ENCODE assay signal across 14 cellular contexts in genomic region chr1:159077657-159077961, GRCh38. TPM values are rescaled to one million over a fixed set of nuclear protein-coding genes. Genes with fewer than 3 reads are reported as not detected.
DNase-seq lines count a peak whose midpoint lies in the region; ATAC-seq and TF ChIP-seq lines count a peak whose summit lies in the region.
"Had no signal": no experiment of that assay in that cellular context is flagged by ENCODE, and none has a peak within 500 bp of the region (broad histone marks: within the 10 kb centered on the region; RNA-seq: fewer than 3 reads in every experiment).

No MANE protein-coding gene starts in this region.

- H2AFZ ChIP-seq in KMS-11 (ENCODE audit: low read depth) = peak overlapping the region; percentile 83
- no peak overlapping the region for H2AFZ ChIP-seq in osteoblast (ENCODE audit: low read length)

- H3K9me3 Mint-ChIP-seq in activated CD4-positive, alpha-beta T cell treated with anti-CD3 and anti-CD28 coated beads for 36 hours (ENCODE audit: low read depth) = no peaks in the 10 kb centered on the region
- H3K9me3 Mint-ChIP-seq in activated naive CD8-positive, alpha-beta T cell treated with anti-CD3 and anti-CD28 coated beads, Interleukin-2, amount 10 ng/mL, durations not matched to agents 7 days and 5 days = no peaks in the 10 kb centered on the region

- peak overlapping the region; percentile 58 for H3K9ac ChIP-seq in KMS-11

- TF ChIP-seq CTCF in KMS-11 (conservative IDR thresholded peaks at IDR 0.05; ENCODE audit: low read depth, low read length) (no peak), osteoblast (IDR thresholded peaks at IDR 0.05; ENCODE audit: extremely low read depth, low read depth, low read length) (no peak), foreskin fibroblast (IDR thresholded peaks at IDR 0.05; ENCODE audit: low read depth, low read length) (no peak)

- peaks cover 41% of the 10 kb centered on the region for H3K4me1 Mint-ChIP-seq in activated CD4-positive, alpha-beta T cell treated with anti-CD3 and anti-CD28 coated beads for 36 hours
- peaks cover 9% of the 10 kb centered on the region for H3K4me1 Mint-ChIP-seq in activated naive CD8-positive, alpha-beta T cell treated with anti-CD3 and anti-CD28 coated beads, Interleukin-2, amount 10 ng/mL, durations not matched to agents 7 days and 5 days

- H3K4me3 Mint-ChIP-seq in activated CD4-positive, alpha-beta T cell treated with anti-CD3 and anti-CD28 coated beads for 36 hours = peak overlapping the region; percentile 85
- no peak overlapping the region for H3K4me3 Mint-ChIP-seq in activated naive CD8-positive, alpha-beta T cell treated with anti-CD3 and anti-CD28 coated beads, Interleukin-2, amount 10 ng/mL, durations not matched to agents 7 days and 5 days

- H3K9me3 ChIP-seq in osteoblast (ENCODE audit: low read depth, low read length) = no peaks in the 10 kb centered on the region
- H3K9me3 ChIP-seq: tibial artery had no signal

- no peaks in the 10 kb centered on the region for H3K79me2 ChIP-seq in KMS-11 (ENCODE audit: insufficient read depth, low read depth)
- H3K79me2 ChIP-seq in osteoblast (ENCODE audit: insufficient read depth, low read length) = no peaks in the 10 kb centered on the region

- intact Hi-C loops in activated CD4-positive, alpha-beta T cell treated with anti-CD3 and anti-CD28 coated beads for 36 hours (cut with DNase I, micrococcal nuclease) = loop anchor here (1.0 to 10.0 kb wide), 10 partner anchors 12 to 847 kb away; partner anchors contain the start of genes IFI16 (in 1 of the 2), PYHIN1 (in 1 of the 2) and TAGLN2 (in 1 of the 2)

- no peaks in the 10 kb centered on the region for H3K27me3 Mint-ChIP-seq in activated CD4-positive, alpha-beta T cell treated with anti-CD3 and anti-CD28 coated beads for 36 hours
- peaks cover 15% of the 10 kb centered on the region for H3K27me3 Mint-ChIP-seq in activated naive CD8-positive, alpha-beta T cell treated with anti-CD3 and anti-CD28 coated beads, Interleukin-2, amount 10 ng/mL, durations not matched to agents 7 days and 5 days

- no peaks in the 10 kb centered on the region for H4K20me1 ChIP-seq in KMS-11 (ENCODE audit: insufficient read depth)
- H4K20me1 ChIP-seq in osteoblast (ENCODE audit: insufficient read depth, low read length) = no peaks in the 10 kb centered on the region

- peak overlapping the region; percentile 93 for H3K4me2 ChIP-seq in KMS-11
- H3K4me2 ChIP-seq in osteoblast (ENCODE audit: insufficient read depth, low read length) = no peak overlapping the region

- POLR2A ChIA-PET in activated CD4-positive, alpha-beta T cell treated with anti-CD3 and anti-CD28 coated beads for 36 hours (lab: Charles Lee) = interaction anchor here (1.2 to 3.2 kb wide), 9 partner anchors 9 to 954 kb away, joined by 3 to 61 read pairs (median 10); partner anchors contain the start of genes IFI16 and PIGM
- POLR2A ChIA-PET in activated naive CD8-positive, alpha-beta T cell treated with anti-CD3 and anti-CD28 coated beads, Interleukin-2, amount 10 ng/mL, durations not matched to agents 7 days and 5 days (lab: Charles Lee) = interaction anchor here (0.9 kb wide), 1 partner anchor 11 kb away, joined by 3 read pairs; no protein-coding TSS in a partner anchor

- H3K4me1 ChIP-seq in KMS-11 (ENCODE audit: low read depth, poor library complexity, severe bottlenecking) (peaks cover 39% of the 10 kb centered on the region), osteoblast (ENCODE audit: insufficient read depth, low read length) (peaks cover 3% of the 10 kb centered on the region)
- H3K4me1 ChIP-seq: tibial artery had no signal

- ATAC-seq in activated CD4-positive, alpha-beta T cell treated with anti-CD3 and anti-CD28 coated beads for 36 hours = no peak
- no peak for ATAC-seq in activated naive CD8-positive, alpha-beta T cell treated with anti-CD3 and anti-CD28 coated beads, Interleukin-2, amount 10 ng/mL, durations not matched to agents 7 days and 5 days (ENCODE audit: low read depth)
- ATAC-seq in GM19463 (IDR thresholded peaks at IDR 0.05; ENCODE audit: unreplicated experiment) = no peak
- ATAC-seq: Panc1 had no signal

- H3K27ac Mint-ChIP-seq in activated CD4-positive, alpha-beta T cell treated with anti-CD3 and anti-CD28 coated beads for 36 hours = peak overlapping the region; percentile 99
- peak overlapping the region; percentile 91 for H3K27ac Mint-ChIP-seq in activated naive CD8-positive, alpha-beta T cell treated with anti-CD3 and anti-CD28 coated beads, Interleukin-2, amount 10 ng/mL, durations not matched to agents 7 days and 5 days

- no peaks in the 10 kb centered on the region for H3K36me3 ChIP-seq in KMS-11 (ENCODE audit: insufficient read depth)
- no peaks in the 10 kb centered on the region for H3K36me3 ChIP-seq in osteoblast (ENCODE audit: insufficient read depth, low read length)
- H3K36me3 ChIP-seq: tibial artery had no signal

- no peak for DNase-seq in activated CD4-positive, alpha-beta T cell treated with anti-CD3 and anti-CD28 coated beads for 36 hours
- no peak for DNase-seq in activated CD4-positive, alpha-beta T cell treated with anti-CD3 and anti-CD28 coated beads for 4 hours
- no peak for DNase-seq in activated naive CD8-positive, alpha-beta T cell treated with anti-CD3 and anti-CD28 coated beads, Interleukin-2, amount 10 ng/mL, durations not matched to agents 7 days and 5 days
- DNase-seq in osteoblast (ENCODE audit: insufficient read length, low spot score, missing footprints) = no peak
- DNase-seq in mucosa of gallbladder (ENCODE audit: low spot score) = no peak
- DNase-seq in foreskin fibroblast = no peak
- DNase-seq: mesendoderm, NCI-H1092 treated with DMSO at 0.1 percent for 48 hours, posterior cingulate gyrus, tibial artery had no signal

- H3K27me3 ChIP-seq in KMS-11 (ENCODE audit: insufficient read depth, low read depth) = no peaks in the 10 kb centered on the region
- no peaks in the 10 kb centered on the region for H3K27me3 ChIP-seq in osteoblast (ENCODE audit: insufficient read depth, low read length)

- CTCF ChIA-PET in activated CD4-positive, alpha-beta T cell treated with anti-CD3 and anti-CD28 coated beads for 36 hours (lab: Charles Lee) = interaction anchor here (1.0 to 5.4 kb wide), 4 partner anchors 12 to 53 kb away, joined by 3 to 76 read pairs (median 4); no protein-coding TSS in a partner anchor

- H3K27ac ChIP-seq in KMS-11 = peak overlapping the region; percentile 89
- peak overlapping the region; percentile 59 for H3K27ac ChIP-seq in osteoblast (ENCODE audit: low read depth, low read length)
- H3K27ac ChIP-seq: tibial artery had no signal

- peak overlapping the region; percentile 83 for H3K4me3 ChIP-seq in KMS-11 (IDR thresholded peaks at IDR 0.05; ENCODE audit: insufficient read depth, low read depth, low read length)
- no peak overlapping the region for H3K4me3 ChIP-seq in osteoblast (ENCODE audit: insufficient read depth, low read length)
- H3K4me3 ChIP-seq in foreskin fibroblast (ENCODE audit: low read depth in 1 of 2, low read length in 2 of 2) = no peak overlapping the region
- H3K4me3 ChIP-seq: tibial artery had no signal

- peaks cover 13% of the 10 kb centered on the region for H3K36me3 Mint-ChIP-seq in activated CD4-positive, alpha-beta T cell treated with anti-CD3 and anti-CD28 coated beads for 36 hours (ENCODE audit: low read depth)
- H3K36me3 Mint-ChIP-seq in activated naive CD8-positive, alpha-beta T cell treated with anti-CD3 and anti-CD28 coated beads, Interleukin-2, amount 10 ng/mL, durations not matched to agents 7 days and 5 days = no peaks in the 10 kb centered on the region

RNA-seq across cellular contexts. Expression of gene AIM2, which starts 1.0 kb away (rescaled TPM):
- total RNA-seq in activated CD4-positive, alpha-beta T cell treated with anti-CD3 and anti-CD28 coated beads for 36 hours = 10 to 100 TPM; 65.6 to 67.6 TPM
- 1 to 10 TPM; 3.0 to 4.4 TPM for total RNA-seq in activated naive CD8-positive, alpha-beta T cell treated with anti-CD3 and anti-CD28 coated beads, Interleukin-2, amount 10 ng/mL, durations not matched to agents 7 days and 5 days
- 0.59 and 0.72 TPM in 2 replicates for total RNA-seq in osteoblast
- total RNA-seq in mucosa of gallbladder = 0.86 TPM
- total RNA-seq: NCI-H460 had no signal

Comparison
In these comparisons a context has a peak if more than half of its experiments do, and no peak if none do; other contexts are left out.
1. RNA of gene AIM2, which starts 1.0 kb away (total RNA-seq): 65.6 to 67.6 TPM in activated CD4-positive, alpha-beta T cell treated with anti-CD3 and anti-CD28 coated beads for 36 hours; 3.0 to 4.4 TPM in activated naive CD8-positive, alpha-beta T cell treated with anti-CD3 and anti-CD28 coated beads, Interleukin-2, amount 10 ng/mL, durations not matched to agents 7 days and 5 days, 0.86 TPM in mucosa of gallbladder (single experiment) and 0.59 to 0.72 TPM in osteoblast; every median in the first group is over 10 times any median in the second.